8 cellular contexts compared by ENCODE assay signal in genomic region chr6:159134701-159135364, GRCh38. TPM values are rescaled to one million over a fixed set of nuclear protein-coding genes. Genes with fewer than 3 reads are reported as not detected.
A peak's percentile ranks its signal among the peaks of the same experiment; 100 is the strongest.
DNase-seq lines count a peak whose midpoint lies in the region; ATAC-seq and TF ChIP-seq lines count a peak whose summit lies in the region.

No MANE protein-coding gene starts in this region.

- no peak overlapping the region for H3K9ac ChIP-seq in Karpas-422 (ENCODE audit: low read length)

- no peak overlapping the region for H3K4me3 Mint-ChIP-seq in CD4-positive, alpha-beta memory T cell

- TF ChIP-seq POLR2A in ovary (IDR thresholded peaks at IDR 0.05) (no peak), upper lobe of left lung (IDR thresholded peaks at IDR 0.05) (no peak)

- no peaks in the 10 kb centered on the region for H4K20me1 ChIP-seq in Karpas-422 (ENCODE audit: insufficient read depth, low read depth, low read length)

- H3K27ac ChIP-seq in CD4-positive, alpha-beta memory T cell (ENCODE audit: low read depth, low read length) = no peak overlapping the region
- no peak overlapping the region for H3K27ac ChIP-seq in Karpas-422 (ENCODE audit: low read length)
- no peak overlapping the region for H3K27ac ChIP-seq in RWPE1
- no peak overlapping the region for H3K27ac ChIP-seq in ovary
- H3K27ac ChIP-seq in upper lobe of left lung = no peak overlapping the region

- peaks cover 5 to 8% of the 10 kb centered on the region in 2 donors for H3K27me3 Mint-ChIP-seq in CD4-positive, alpha-beta memory T cell

- H3K9me3 Mint-ChIP-seq in CD4-positive, alpha-beta memory T cell = peaks cover 0 to 2% (median 0%) of the 10 kb centered on the region in 8 donors

- H3K4me1 Mint-ChIP-seq in CD4-positive, alpha-beta memory T cell = peaks cover 0 to 6% (median 4%) of the 10 kb centered on the region in 4 donors

- H3K79me2 ChIP-seq in Karpas-422 (ENCODE audit: low read length) = no peaks in the 10 kb centered on the region

- no peak overlapping the region for H3K4me3 ChIP-seq in CD4-positive, alpha-beta memory T cell (ENCODE audit: low read length in 2 of 2)
- no peak overlapping the region for H3K4me3 ChIP-seq in Karpas-422 (ENCODE audit: low read length)
- no peak overlapping the region for H3K4me3 ChIP-seq in ovary
- no peak overlapping the region for H3K4me3 ChIP-seq in upper lobe of left lung

- no peaks in the 10 kb centered on the region for H3K9me2 ChIP-seq in Karpas-422 (replicated peaks; ENCODE audit: insufficient read depth, low read length)

- H2AFZ ChIP-seq in Karpas-422 (ENCODE audit: low read length) = no peak overlapping the region

- CTCF ChIA-PET in CD4-positive, alpha-beta memory T cell (lab: Charles Lee; ENCODE audit: partially characterized antibody) = interaction anchor here (0.6 to 13.3 kb wide), 35 partner anchors 11 to 1008 kb away, joined by 3 to 440 read pairs (median 5); partner anchors contain the start of genes RSPH3 and TAGAP
- CTCF ChIA-PET in RWPE1 (lab: Yijun Ruan, JAX) = interaction anchor here (0.5 to 2.4 kb wide), 23 partner anchors 9 to 1178 kb away, joined by 3 to 25 read pairs (median 3); partner anchors contain the start of gene TAGAP

- H3K36me3 Mint-ChIP-seq in CD4-positive, alpha-beta memory T cell = no peaks in the 10 kb centered on the region

- intact Hi-C loops in CD4-positive, alpha-beta memory T cell (cut with micrococcal nuclease) = loop anchor here (1.0 to 10.0 kb wide), 6 partner anchors 25 to 431 kb away; no protein-coding TSS in a partner anchor
- intact Hi-C loops in ovary (cut with DNase I) = loop anchor here in 1 of 4 donors (5.0 to 10.0 kb wide), 3 partner anchors 120 to 430 kb away; no protein-coding TSS in a partner anchor

- H3K9me3 ChIP-seq in CD4-positive, alpha-beta memory T cell (ENCODE audit: control insufficient read depth in 1 of 2, low read length in 2 of 2) = no peaks in the 10 kb centered on the region
- H3K9me3 ChIP-seq in Karpas-422 (ENCODE audit: low read length) = no peaks in the 10 kb centered on the region
- no peaks in the 10 kb centered on the region for H3K9me3 ChIP-seq in ovary
- no peaks in the 10 kb centered on the region for H3K9me3 ChIP-seq in upper lobe of left lung

- H3K27ac Mint-ChIP-seq in CD4-positive, alpha-beta memory T cell = no peak overlapping the region

- TF ChIP-seq CTCF in RWPE1 (conservative IDR thresholded peaks at IDR 0.05; ENCODE audit: low read depth) (peak; percentile 91), ovary (IDR thresholded peaks at IDR 0.05) (peak in 2 of 3 donors; percentile 49 to 57), upper lobe of left lung (IDR thresholded peaks at IDR 0.05) (peak; percentile 77 to 89 (median 86))

- WGBS in ovary, 3 donors = 33 to 35% (median 35%) methylated on average over 9 of the region's 9 CpGs
- WGBS in upper lobe of left lung, 2 donors = 27 to 29% methylated on average over 9 of the region's 9 CpGs

- H3K27me3 ChIP-seq in CD4-positive, alpha-beta memory T cell (ENCODE audit: insufficient read depth, low read length) = no peaks in the 10 kb centered on the region
- H3K27me3 ChIP-seq in Karpas-422 (ENCODE audit: low read length) (no peaks in the 10 kb centered on the region), ovary (no peaks in the 10 kb centered on the region), upper lobe of left lung (no peaks in the 10 kb centered on the region)

- H3K4me2 ChIP-seq in Karpas-422 (ENCODE audit: low read depth, low read length, poor library complexity, severe bottlenecking) = no peak overlapping the region

- TF ChIP-seq EP300 in ovary (IDR thresholded peaks at IDR 0.05) (no peak), upper lobe of left lung (IDR thresholded peaks at IDR 0.05) (no peak)

- peak; percentile 69 to 77 (median 73) for DNase-seq in CD4-positive, alpha-beta memory T cell
- peak; percentile 93 for DNase-seq in Karpas-422
- DNase-seq in RWPE1 (ENCODE audit: low spot score) = peak; percentile 59
- peak; percentile 52 for DNase-seq in activated T-helper 1 cell treated with anti-CD3 and anti-CD28 coated beads, Interleukin-2, amount 50 U/mL, for 16 hours (ENCODE audit: low read depth in 1 of 2, low spot score in 1 of 2)
- peak; percentile 53 for DNase-seq in foreskin melanocyte
- peak in 4 of 5 donors; percentile 33 to 62 (median 39) for DNase-seq in ovary
- DNase-seq in upper lobe of left lung = peak in 1 of 2 donors; percentile 66

- peaks cover 6% of the 10 kb centered on the region for H3K4me1 ChIP-seq in CD4-positive, alpha-beta memory T cell (ENCODE audit: insufficient read depth, low read length)
- H3K4me1 ChIP-seq in Karpas-422 (ENCODE audit: low read length) (peaks cover 3% of the 10 kb centered on the region; the same call in 1 of the 2 replicates), ovary (ENCODE audit: insufficient read depth) (peaks cover 4% of the 10 kb centered on the region), upper lobe of left lung (no peaks in the 10 kb centered on the region)

- POLR2A ChIA-PET in CD4-positive, alpha-beta memory T cell (lab: Charles Lee; ENCODE audit: partially characterized antibody) = interaction anchor here (0.6 to 5.5 kb wide), 16 partner anchors 25 to 128 kb away, joined by 3 to 36 read pairs (median 6); partner anchors contain the start of gene TAGAP
- POLR2A ChIA-PET in RWPE1 (lab: Yijun Ruan, JAX; ENCODE audit: low non-redundant PET) = no interaction called here

- no peaks in the 10 kb centered on the region for H3K36me3 ChIP-seq in CD4-positive, alpha-beta memory T cell (ENCODE audit: insufficient read depth, low read length)
- no peaks in the 10 kb centered on the region for H3K36me3 ChIP-seq in Karpas-422 (ENCODE audit: insufficient read depth, low read length)
- H3K36me3 ChIP-seq in ovary = no peaks in the 10 kb centered on the region
- H3K36me3 ChIP-seq in upper lobe of left lung = no peaks in the 10 kb centered on the region

- ATAC-seq in GM19438 (IDR thresholded peaks at IDR 0.05; ENCODE audit: low read depth, unreplicated experiment) = peak; percentile 72
- peak; percentile 71 to 87 for ATAC-seq in upper lobe of left lung (ENCODE audit: low FRiP score in 2 of 2)

RNA-seq across cellular contexts. Expression of gene FNDC1, which starts 34.4 kb away (rescaled TPM):
- total RNA-seq in CD4-positive, alpha-beta memory T cell = not detected
- polyA plus RNA-seq in CD4-positive, alpha-beta memory T cell = under 1 TPM in 1 of 2 donors, not detected in 1; 0.08 TPM
- 73.2 and 90.0 TPM in 2 replicates for total RNA-seq in Karpas-422 (2014; rRNA removed; shearing (Covaris generic); ENCODE audit: low replicate concordance)
- total RNA-seq in ovary (1 to 10 TPM in 4 of 7 donors, under 1 TPM in 3; 0.08 to 2.1 (median 1.1) TPM), upper lobe of left lung (1 to 10 TPM in 2 of 6 donors, under 1 TPM in 2, not detected in 2; 0.30 to 1.8 (median 0.65) TPM)
- polyA plus RNA-seq in ovary = 1 to 10 TPM in 1 of 2 donors, under 1 TPM in 1; 0.29 to 7.3 TPM

Comparison
In these comparisons a context has a peak if more than half of its experiments do, and no peak if none do; other contexts are left out.
1. RNA of gene FNDC1, which starts 34.4 kb away (total RNA-seq): 73.2 to 90.0 TPM in Karpas-422; 0.08 to 2.1 TPM in ovary, 0.30 to 1.8 TPM in upper lobe of left lung and not detected in CD4-positive, alpha-beta memory T cell; every median in the first group is over 10 times any median in the second.
2. Peak in every context shown above with its lines, with median percentiles within 50 percentile points of each other: CTCF ChIP-seq.